In genomic region chr2:149166958-149167810, GRCh38 we compare ENCODE assay signal across 8 cellular contexts.
DNase-seq lines count a peak whose midpoint lies in the region; ATAC-seq, FAIRE-seq and TF ChIP-seq lines count a peak whose summit lies in the region.

No MANE protein-coding gene starts in this region.

- FAIRE-seq in D721Med (lab: Jason Lieb, UNC): no peak

- no peak for TF ChIP-seq CTCF in D721Med (IDR thresholded peaks at IDR 0.05; ENCODE audit: insufficient read depth, missing control alignments)

- ATAC-seq in GM18870 (IDR thresholded peaks at IDR 0.05; ENCODE audit: unreplicated experiment) (peak; percentile 88), HG03175 (IDR thresholded peaks at IDR 0.05; ENCODE audit: unreplicated experiment) (peak; percentile 78), GM21528 (IDR thresholded peaks at IDR 0.05; ENCODE audit: low FRiP score, unreplicated experiment) (no peak)

- peak; percentile 14 to 29 for DNase-seq in activated CD8-positive, alpha-beta memory T cell treated with anti-CD3 and anti-CD28 coated beads for 4 hours (ENCODE audit: low read depth in 2 of 2)
- peak; percentile 50 for DNase-seq in stimulated activated CD4-positive, alpha-beta T cell treated with anti-CD3 and anti-CD28 coated beads, Interleukin-1b, Interleukin-23, amount 100 ng/mL, for 48 hours
- DNase-seq in NCI-H1930 (lab: John Stamatoyannopoulos, UW): no peak
- DNase-seq in NCI-H2029 (lab: John Stamatoyannopoulos, UW): no peak
- DNase-seq in D721Med (ENCODE audit: insufficient read length, low spot score): no peak

Comparison
In these comparisons a context has a peak if more than half of its experiments do, and no peak if none do; other contexts are left out.
1. DNase-seq: peak in activated CD8-positive, alpha-beta memory T cell treated with anti-CD3 and anti-CD28 coated beads for 4 hours (2 of 2) and stimulated activated CD4-positive, alpha-beta T cell treated with anti-CD3 and anti-CD28 coated beads, Interleukin-1b, Interleukin-23, amount 100 ng/mL, for 48 hours (single experiment); none in NCI-H1930 (0 of 2), NCI-H2029 (single experiment) and D721Med (single experiment).